8 cellular contexts compared by ENCODE assay signal in genomic region chr17:72985882-72986720, GRCh38.
DNase-seq lines count a peak whose midpoint lies in the region; ATAC-seq, FAIRE-seq and TF ChIP-seq lines count a peak whose summit lies in the region.

No MANE protein-coding gene starts in this region.

- H3K9ac ChIP-seq in GM12878 (ENCODE audit: control insufficient read depth, insufficient read depth, low read length) = no peak overlapping the region

- H2AFZ ChIP-seq in GM12878 (ENCODE audit: control insufficient read depth, low read depth, low read length) = no peak overlapping the region; the same call in 1 of the 2 replicates

- H3K27me3 ChIP-seq in GM12878 (replicated peaks in 1 of 2; ENCODE audit: control insufficient read depth in 2 of 2, insufficient read depth in 2 of 2, low read length in 1 of 2) = no peaks in the 10 kb centered on the region

- peak; percentile 99 for ATAC-seq in GM12878
- no peak for ATAC-seq in GM19452 (IDR thresholded peaks at IDR 0.05; ENCODE audit: unreplicated experiment)

- POLR2A ChIA-PET in GM12878 (lab: Charles Lee) = interaction anchor here (0.9 to 1.9 kb wide), 2 partner anchors 171 to 250 kb away, joined by 3 to 12 read pairs; no protein-coding TSS in a partner anchor

- WGBS in GM12878 (ENCODE audit: insufficient coverage, insufficient replicate concordance, low lambda C conversion rate, missing lambda C conversion rate) = 39% methylated on average over 11 of the region's 11 CpGs

- peak; percentile 63 for TF ChIP-seq CTCF in GM10266 (IDR thresholded peaks at IDR 0.05; ENCODE audit: control insufficient read depth, insufficient read depth, low read depth, missing control alignments)
- TF ChIP-seq CTCF in HFFc6 (IDR thresholded peaks at IDR 0.05) = peak; percentile 98
- peak; percentile 84 to 88 (median 88) for TF ChIP-seq CTCF in GM12878 (IDR thresholded peaks at IDR 0.05 in 2 of 3, conservative IDR thresholded peaks at IDR 0.05 in 1 of 3; ENCODE audit: control insufficient read depth in 2 of 3, extremely low read depth in 1 of 3, insufficient read depth in 1 of 3, low read depth in 3 of 3, low read length in 3 of 3)

- no peaks in the 10 kb centered on the region for H3K27me3 Mint-ChIP-seq in HFFc6 (ENCODE audit: insufficient read depth)

- SMC1A ChIA-PET in GM12878 (lab: Charles Lee; ENCODE audit: uncharacterized antibody, unreplicated experiment) = interaction anchor here (0.5 to 5.8 kb wide), 40 partner anchors 8 to 429 kb away, joined by 3 to 65 read pairs (median 4); a partner anchor contains a TSS

- in situ Hi-C loops in GM12878 (cut with MboI) = loop anchor here (5.0 kb wide), 2 partner anchors 171 to 201 kb away; no protein-coding TSS in a partner anchor

- no peaks in the 10 kb centered on the region for H3K9me3 Mint-ChIP-seq in HFFc6

- H3K36me3 Mint-ChIP-seq in HFFc6 (ENCODE audit: low read depth) = no peaks in the 10 kb centered on the region

- H3K9me3 ChIP-seq in GM12878 (replicated peaks; ENCODE audit: control insufficient read depth, insufficient read depth, low read length) = no peaks in the 10 kb centered on the region; the same call in none of the 3 replicates

- peak; percentile 81 for TF ChIP-seq RAD21 in GM12878 (IDR thresholded peaks at IDR 0.05; ENCODE audit: insufficient read depth, low read depth, low read length)

- intact Hi-C loops in GM12878 (cut with micrococcal nuclease; ENCODE audit: unreplicated experiment) = loop anchor here (1.0 to 5.0 kb wide), 5 partner anchors 170 to 427 kb away; no protein-coding TSS in a partner anchor

- FAIRE-seq in GM12878 (lab: Jason Lieb, UNC) = no peak

- no TSS peak for BruUV-seq in GM12878 (replicated peaks; lab: Mats Ljungman, UMichigan)

- CTCF ChIA-PET in GM12878 (lab: Yijun Ruan, JAX) = interaction anchor here (0.6 to 9.0 kb wide), 69 partner anchors 9 to 427 kb away, joined by 3 to 122 read pairs (median 4); partner anchors contain the start of gene SSTR2

- no peak overlapping the region for H3K4me3 ChIP-seq in GM12878

- H3K79me2 ChIP-seq in GM12878 (ENCODE audit: control insufficient read depth, insufficient read depth, low read length) = no peaks in the 10 kb centered on the region

- RAD21 ChIA-PET in GM12878 (lab: Charles Lee; ENCODE audit: unreplicated experiment) = interaction anchor here (0.7 to 4.0 kb wide), 27 partner anchors 9 to 429 kb away, joined by 3 to 82 read pairs (median 4); partner anchors contain the start of gene SSTR2

- no peaks in the 10 kb centered on the region for H4K20me1 ChIP-seq in GM12878 (ENCODE audit: control insufficient read depth, insufficient read depth)

- no peak for TF ChIP-seq EP300 in GM12878 (IDR thresholded peaks at IDR 0.05; ENCODE audit: borderline replicate concordance in 1 of 2, control insufficient read depth in 1 of 2, low read depth in 2 of 2, low read length in 2 of 2)

- H3K4me3 Mint-ChIP-seq in HFFc6 = no peak overlapping the region

- no peak for TF ChIP-seq POLR2A in GM12878 (IDR thresholded peaks at IDR 0.05; ENCODE audit: low read depth, low read length)

- H3K4me2 ChIP-seq in GM12878 (ENCODE audit: control insufficient read depth, insufficient read depth) = no peak overlapping the region

- peaks cover 50% of the 10 kb centered on the region for H3K4me1 Mint-ChIP-seq in HFFc6 (ENCODE audit: low read depth)

- peaks cover 10% of the 10 kb centered on the region for H3K4me1 ChIP-seq in GM12878 (ENCODE audit: control insufficient read depth, insufficient read depth, low read length)

- DNase-seq in GM10266 (ENCODE audit: extremely low spot score) (peak; percentile 81), HFFc6 (peak; percentile 77), NCI-H1092 treated with DMSO at 0.1 percent for 48 hours (lab: John Stamatoyannopoulos, UW) (peak; percentile 62), T-helper 22 cell (ENCODE audit: low read depth) (peak; percentile 4), GM12878 (ENCODE audit: low read depth, low spot score) (peak; percentile 47), iPS DF 4.7 (ENCODE audit: extremely low read depth, low spot score) (peak; percentile 51)
- peak; percentile 6 to 44 for DNase-seq in stimulated activated CD4-positive, alpha-beta T cell treated with anti-CD3 and anti-CD28 coated beads, Interleukin-12 subunit alpha, Interleukin-12 subunit beta, amount 100 ng/mL, for 24 hours (ENCODE audit: low read depth in 2 of 2)

- no peaks in the 10 kb centered on the region for H3K36me3 ChIP-seq in GM12878 (ENCODE audit: control insufficient read depth in 2 of 2, insufficient read depth in 2 of 2, low read length in 1 of 2)

- H3K27ac ChIP-seq in GM12878 (ENCODE audit: control insufficient read depth, insufficient read depth) = no peak overlapping the region; the same call in 1 of the 2 replicates

- H3K27ac Mint-ChIP-seq in HFFc6 = no peak overlapping the region

TF ChIP-seq in GM12878, 131 proteins besides CTCF, POLR2A, EP300 and RAD21 (continues in another document):
- TF ChIP-seq USF1 (IDR thresholded peaks at IDR 0.05; ENCODE audit: borderline replicate concordance, extremely low read length, insufficient read depth, low read depth, low read length) (no peak), SREBF1 (IDR thresholded peaks at IDR 0.05; ENCODE audit: low read length) (no peak), CHD4 (IDR thresholded peaks at IDR 0.05) (no peak), HCFC1 (IDR thresholded peaks at IDR 0.05; ENCODE audit: low read length) (no peak), BMI1 (IDR thresholded peaks at IDR 0.05; ENCODE audit: borderline replicate concordance) (no peak), ZNF217 (IDR thresholded peaks at IDR 0.05) (no peak), TCF7 (IDR thresholded peaks at IDR 0.05; ENCODE audit: borderline replicate concordance) (no peak), SMC3 (IDR thresholded peaks at IDR 0.05; ENCODE audit: borderline replicate concordance, low read length) (peak; percentile 84), ZNF384 (IDR thresholded peaks at IDR 0.05; ENCODE audit: borderline replicate concordance, low read depth, low read length) (no peak), CBX3 (IDR thresholded peaks at IDR 0.05; ENCODE audit: borderline replicate concordance, low read depth) (no peak), ZBTB33 (IDR thresholded peaks at IDR 0.05) (no peak), ATF7 (IDR thresholded peaks at IDR 0.05; ENCODE audit: low read depth) (no peak), TCF12 (IDR thresholded peaks at IDR 0.05; ENCODE audit: low read depth, low read length) (no peak), SKIL (IDR thresholded peaks at IDR 0.05; ENCODE audit: low read depth, poor library complexity, severe bottlenecking) (peak; percentile 21), CREB1 (IDR thresholded peaks at IDR 0.05; ENCODE audit: low read depth) (no peak), E2F4 (IDR thresholded peaks at IDR 0.05; ENCODE audit: low read depth, low read length) (no peak), NR2C1 (IDR thresholded peaks at IDR 0.05) (no peak)

Comparison
In these comparisons a context has a peak if more than half of its experiments do, and no peak if none do; other contexts are left out.
1. DNase-seq: peak in every context shown above with its lines; median percentile 81 in GM10266; 77 in HFFc6; 62 in NCI-H1092 treated with DMSO at 0.1 percent for 48 hours; 51 in iPS DF 4.7; 47 in GM12878; 25 in stimulated activated CD4-positive, alpha-beta T cell treated with anti-CD3 and anti-CD28 coated beads, Interleukin-12 subunit alpha, Interleukin-12 subunit beta, amount 100 ng/mL, for 24 hours; 4 in T-helper 22 cell.